ENCODE assay signal across 15 cellular contexts in the genomic region with DNA sequence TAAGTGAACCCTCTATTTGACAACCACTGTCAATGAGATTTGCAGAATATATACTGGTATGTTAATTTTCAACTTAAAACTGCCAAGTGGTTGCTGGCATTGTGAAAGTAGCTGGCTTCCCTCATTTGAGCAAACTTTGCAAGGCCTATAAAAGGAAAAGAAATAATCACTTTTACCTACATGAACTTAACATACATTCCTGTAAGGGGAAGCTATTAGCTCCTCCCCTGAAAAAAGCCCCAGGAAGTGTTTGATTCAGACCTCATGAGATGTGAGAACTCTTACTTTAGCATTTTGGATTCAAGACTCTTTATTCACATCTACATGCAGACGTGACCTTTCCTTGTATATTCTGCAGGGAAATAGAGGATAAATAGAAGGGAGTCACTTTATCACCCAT.
DNase-seq lines count a peak whose midpoint lies in the region; ATAC-seq and TF ChIP-seq lines count a peak whose summit lies in the region.
"Had no signal": no experiment of that assay in that cellular context is flagged by ENCODE, and none has a peak within 500 bp of the region (broad histone marks: within the 10 kb centered on the region; RNA-seq: fewer than 3 reads in every experiment).

No MANE protein-coding gene starts in this region.

- no peaks in the 10 kb centered on the region for H3K36me3 ChIP-seq in MM.1S (replicated peaks; ENCODE audit: insufficient read depth, low read length)
- H3K36me3 ChIP-seq: heart right ventricle had no signal

- TF ChIP-seq CTCF in MM.1S (IDR thresholded peaks at IDR 0.05; ENCODE audit: low read length): no peak
- no peak for TF ChIP-seq CTCF in RWPE1 (conservative IDR thresholded peaks at IDR 0.05; ENCODE audit: low read depth)

- no peaks in the 10 kb centered on the region for H3K4me1 ChIP-seq in MM.1S (ENCODE audit: low read length)

- H2AFZ ChIP-seq in MM.1S (ENCODE audit: low read length): no peak overlapping the region

- H3K4me3 ChIP-seq in MM.1S (ENCODE audit: low read length): no peak overlapping the region
- H3K4me3 ChIP-seq: heart right ventricle had no signal

- H3K27me3 ChIP-seq in MM.1S (replicated peaks; ENCODE audit: insufficient read depth, low read length): no peaks in the 10 kb centered on the region
- H3K27me3 ChIP-seq: heart right ventricle had no signal

- H3K9ac ChIP-seq in MM.1S (ENCODE audit: low read length): no peak overlapping the region

- POLR2A ChIA-PET in RWPE1 (lab: Yijun Ruan, JAX; ENCODE audit: low non-redundant PET): no interaction called here

- DNase-seq in MM.1S: peak; percentile 29
- DNase-seq in hypothalamus (lab: John Stamatoyannopoulos, UW): no peak
- DNase-seq in RWPE1 (ENCODE audit: low spot score): no peak
- DNase-seq in islet precursor cell: no peak
- DNase-seq in NCI-H226: no peak
- DNase-seq: activated CD4-positive, alpha-beta memory T cell treated with anti-CD3 and anti-CD28 coated beads for 36 hours; activated T-cell treated with anti-CD3 and anti-CD28 coated beads, Interleukin-2, amount 50 U/mL, for 72 hours; effector CD8-positive, alpha-beta T cell; heart right ventricle; Karpas-422; NCI-H1436; NCI-H526 had no signal

- peak overlapping the region; percentile 25; the same call in 1 of the 2 replicates for H3K4me2 ChIP-seq in MM.1S (ENCODE audit: low read depth, low read length)

- no peaks in the 10 kb centered on the region for H3K79me2 ChIP-seq in MM.1S (ENCODE audit: low read length)

- H3K9me3 ChIP-seq in MM.1S (replicated peaks; ENCODE audit: insufficient read depth, low read length): no peaks in the 10 kb centered on the region
- H3K9me3 ChIP-seq: heart right ventricle had no signal

- H3K27ac ChIP-seq in MM.1S (ENCODE audit: low read length) (no peak overlapping the region), RWPE1 (no peak overlapping the region)
- H3K27ac ChIP-seq: heart right ventricle had no signal

- no peaks in the 10 kb centered on the region for H4K20me1 ChIP-seq in MM.1S (ENCODE audit: insufficient read depth, low read length)

- H3F3A ChIP-seq in MM.1S (ENCODE audit: insufficient read depth, low read length): no peaks in the 10 kb centered on the region

- H3K9me2 ChIP-seq in MM.1S (replicated peaks; ENCODE audit: insufficient read depth, low read length): no peaks in the 10 kb centered on the region

- peak; percentile 32 for ATAC-seq in GM18520 (IDR thresholded peaks at IDR 0.05; ENCODE audit: unreplicated experiment)
- ATAC-seq in GM21360 (IDR thresholded peaks at IDR 0.05; ENCODE audit: unreplicated experiment): peak; percentile 54
- peak; percentile 27 for ATAC-seq in HG02943 (IDR thresholded peaks at IDR 0.05; ENCODE audit: low read depth, unreplicated experiment)
- ATAC-seq: activated T-cell treated with anti-CD3 and anti-CD28 coated beads, Interleukin-2, amount 50 U/mL, for 72 hours; heart right ventricle had no signal

- CTCF ChIA-PET in RWPE1 (lab: Yijun Ruan, JAX): no interaction called here
